In genomic region chr1:86704972-86705632, GRCh38 we compare ENCODE assay signal across 8 cellular contexts. TPM values are rescaled to one million over a fixed set of nuclear protein-coding genes. Genes with fewer than 3 reads are reported as not detected.
DNase-seq lines count a peak whose midpoint lies in the region; ATAC-seq and TF ChIP-seq lines count a peak whose summit lies in the region.

No MANE protein-coding gene starts in this region.

- H3K27me3 ChIP-seq in HAP-1 (ENCODE audit: low read depth): no peaks in the 10 kb centered on the region

- no peaks in the 10 kb centered on the region for H3K27me3 Mint-ChIP-seq in T-helper 17 cell

- peak; percentile 58 for DNase-seq in NCI-H748 (lab: John Stamatoyannopoulos, UW; ENCODE audit: unreplicated experiment)
- no peak for DNase-seq in NCI-H748 treated with DMSO at 0.1 percent for 48 hours (lab: John Stamatoyannopoulos, UW)
- peak; percentile 64 to 68 for DNase-seq in HAP-1 (ENCODE audit: low spot score in 2 of 2)
- DNase-seq in Kasumi-1 (lab: John Stamatoyannopoulos, UW): peak; percentile 56 to 65
- peak in 1 of 3 donors; percentile 12 for DNase-seq in T-helper 17 cell
- DNase-seq in cardiac fibroblast (ENCODE audit: low read depth in 2 of 2): peak; percentile 71 to 73
- peak; percentile 47 for DNase-seq in inferior parietal cortex (ENCODE audit: extremely low spot score)

- H3K9me3 ChIP-seq in HAP-1: no peaks in the 10 kb centered on the region
- no peaks in the 10 kb centered on the region for H3K9me3 ChIP-seq in T-helper 17 cell (ENCODE audit: control insufficient read depth, low read length, poor library complexity, severe bottlenecking)

- H3K27ac ChIP-seq in skin epidermis: peak overlapping the region; percentile 96 to 100 (median 98)

- H3K4me3 Mint-ChIP-seq in T-helper 17 cell: peak overlapping the region; percentile 98

- no peaks in the 10 kb centered on the region; the same call in 1 of the 2 replicates for H3K36me3 ChIP-seq in HAP-1 (replicated peaks)

- H3K4me1 ChIP-seq in HAP-1: peaks cover 17% of the 10 kb centered on the region

- peak; percentile 5 for ATAC-seq in T-helper 17 cell

- peaks cover 35% of the 10 kb centered on the region for H3K4me1 Mint-ChIP-seq in T-helper 17 cell

- TF ChIP-seq CTCF in cardiac fibroblast (IDR thresholded peaks at IDR 0.05; ENCODE audit: low read depth, low read length): no peak

- in situ Hi-C loops in HAP-1 (cut with MboI; ENCODE audit: low sequenced_read_pairs): no loop called here

- H3K4me3 ChIP-seq in HAP-1: peak overlapping the region; percentile 77
- H3K4me3 ChIP-seq in cardiac fibroblast (replicated peaks in 1 of 2; ENCODE audit: low read depth in 2 of 2, low read length in 2 of 2): peak overlapping the region; percentile 82 to 86
- peak overlapping the region; percentile 63 to 95 (median 88) for H3K4me3 ChIP-seq in skin epidermis

- H3K36me3 Mint-ChIP-seq in T-helper 17 cell (ENCODE audit: low read depth): peaks cover 7% of the 10 kb centered on the region

- peak overlapping the region; percentile 95 for H3K27ac Mint-ChIP-seq in T-helper 17 cell

RNA-seq across cellular contexts. Expression of gene SH3GLB1, which starts 0.7 kb away (rescaled TPM):
- 10 to 100 TPM; 54.3 to 61.5 TPM for total RNA-seq in T-helper 17 cell
